15 cellular contexts compared by ENCODE assay signal in the genomic region with DNA sequence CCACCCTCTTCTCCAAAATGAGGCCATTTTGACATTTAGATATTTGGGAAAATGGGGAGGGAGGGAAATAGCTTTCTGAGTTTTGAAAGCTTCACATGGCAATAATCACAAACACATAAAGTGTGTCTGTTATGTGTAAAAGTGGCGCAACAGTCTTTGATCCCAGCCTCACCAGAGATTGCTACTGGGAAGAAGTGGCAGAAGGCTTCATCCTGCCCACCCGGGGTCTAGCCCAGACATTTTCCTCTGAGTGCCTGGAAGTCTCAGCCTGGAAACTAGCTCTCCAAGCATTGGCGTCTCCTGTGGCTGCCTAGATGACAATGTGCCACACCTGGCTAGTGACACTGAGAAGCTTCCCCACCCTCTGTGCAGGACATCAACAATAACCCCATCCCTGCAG. TPM values are rescaled to one million over a fixed set of nuclear protein-coding genes. Genes with fewer than 3 reads are reported as not detected.
A peak's percentile ranks its signal among the peaks of the same experiment; 100 is the strongest.
DNase-seq lines count a peak whose midpoint lies in the region; ATAC-seq and TF ChIP-seq lines count a peak whose summit lies in the region.
"Had no signal": no experiment of that assay in that cellular context is flagged by ENCODE, and none has a peak within 500 bp of the region (broad histone marks: within the 10 kb centered on the region; RNA-seq: fewer than 3 reads in every experiment).

No MANE protein-coding gene starts in this region.

- POLR2A ChIA-PET in CD4-positive, alpha-beta memory T cell (lab: Charles Lee; ENCODE audit: partially characterized antibody) = interaction anchor here (1.6 to 14.7 kb wide), 9 partner anchors 7 to 218 kb away, joined by 3 to 435 read pairs (median 134); a partner anchor contains a TSS

- ATAC-seq in natural killer cell = no peak
- no peak for ATAC-seq in GM19324 (IDR thresholded peaks at IDR 0.05; ENCODE audit: low FRiP score, unreplicated experiment)

- H3K9ac ChIP-seq in BLaER1 = no peak overlapping the region
- H3K9ac ChIP-seq: GM23248 had no signal

- H3K36me3 Mint-ChIP-seq in CD4-positive, alpha-beta memory T cell = peaks cover 5 to 25% of the 10 kb centered on the region in 2 donors
- H3K36me3 Mint-ChIP-seq in activated naive CD8-positive, alpha-beta T cell = peaks cover 3% of the 10 kb centered on the region
- H3K36me3 Mint-ChIP-seq in natural killer cell = no peaks in the 10 kb centered on the region

- H3K9me3 ChIP-seq in BLaER1 = no peaks in the 10 kb centered on the region
- H3K9me3 ChIP-seq in CD4-positive, alpha-beta memory T cell (ENCODE audit: control insufficient read depth in 1 of 2, low read length in 2 of 2) = no peaks in the 10 kb centered on the region
- H3K9me3 ChIP-seq: Peyer's patch, stomach had no signal

- CTCF ChIA-PET in CD4-positive, alpha-beta memory T cell (lab: Charles Lee; ENCODE audit: partially characterized antibody) = interaction anchor here (0.9 to 19.3 kb wide), 10 partner anchors 9 to 482 kb away, joined by 3 to 296 read pairs (median 6); no protein-coding TSS in a partner anchor

- peaks cover 0 to 4% (median 0%) of the 10 kb centered on the region in 8 donors for H3K9me3 Mint-ChIP-seq in CD4-positive, alpha-beta memory T cell
- H3K9me3 Mint-ChIP-seq in activated naive CD8-positive, alpha-beta T cell (ENCODE audit: low read depth) = no peaks in the 10 kb centered on the region
- H3K9me3 Mint-ChIP-seq in natural killer cell = no peaks in the 10 kb centered on the region

- peaks cover 16% of the 10 kb centered on the region; the same call in 1 of the 2 replicates for H3K27me3 ChIP-seq in BLaER1
- H3K27me3 ChIP-seq in CD4-positive, alpha-beta memory T cell (ENCODE audit: insufficient read depth, low read length) = no peaks in the 10 kb centered on the region
- H3K27me3 ChIP-seq: Peyer's patch had no signal

- 0 out of 2 replicates have a peak overlapping the region, but pooled peaks have one; percentile 100 for H3K4me2 ChIP-seq in BLaER1

- peak overlapping the region; percentile 61 to 97 (median 90) for H3K4me3 Mint-ChIP-seq in CD4-positive, alpha-beta memory T cell
- peak overlapping the region; percentile 90 for H3K4me3 Mint-ChIP-seq in activated naive CD8-positive, alpha-beta T cell
- peak overlapping the region; percentile 82 for H3K4me3 Mint-ChIP-seq in natural killer cell

- TF ChIP-seq CTCF in natural killer cell (IDR thresholded peaks at IDR 0.05) = no peak

- peaks cover 19% of the 10 kb centered on the region for H4K20me1 ChIP-seq in BLaER1

- in situ Hi-C loops in KBM-7 (cut with MboI; ENCODE audit: low pct_unique_long_range_greater_than_20kb, low sequenced_read_pairs) = no loop called here

- H3K4me3 ChIP-seq in BLaER1 = no peak overlapping the region
- no peak overlapping the region for H3K4me3 ChIP-seq in CD4-positive, alpha-beta memory T cell (ENCODE audit: low read length in 2 of 2)
- H3K4me3 ChIP-seq: GM23248 had no signal

- intact Hi-C loops in CD4-positive, alpha-beta memory T cell (cut with micrococcal nuclease) = no loop called here
- intact Hi-C loops in natural killer cell (cut with micrococcal nuclease) = loop anchor here (5.0 to 10.0 kb wide), 2 partner anchors 63 to 1215 kb away; no protein-coding TSS in a partner anchor

- peak overlapping the region; percentile 85 to 93 (median 90) for H3K27ac Mint-ChIP-seq in CD4-positive, alpha-beta memory T cell
- H3K27ac Mint-ChIP-seq in activated naive CD8-positive, alpha-beta T cell = peak overlapping the region; percentile 74
- peak overlapping the region; percentile 85 to 93 for H3K27ac Mint-ChIP-seq in natural killer cell

- peaks cover 4% of the 10 kb centered on the region for H3K36me3 ChIP-seq in BLaER1
- H3K36me3 ChIP-seq in CD4-positive, alpha-beta memory T cell (ENCODE audit: insufficient read depth, low read length) = no peaks in the 10 kb centered on the region
- H3K36me3 ChIP-seq: Peyer's patch, stomach had no signal

- no peak for DNase-seq in CD4-positive, alpha-beta memory T cell
- DNase-seq in natural killer cell (no peak), AG08395 (ENCODE audit: low spot score) (no peak), NCI-H526 treated with DMSO at 0.1 percent for 48 hours (lab: John Stamatoyannopoulos, UW) (no peak), KBM-7 (no peak)
- DNase-seq: activated naive CD4-positive, alpha-beta T cell treated with Interleukin-2 at 50 U/mL for 16 hours; cerebellar nuclear complex; GM23248; NCI-H2107; NCI-H774; Peyer's patch; stomach had no signal

- H3K4me1 Mint-ChIP-seq in CD4-positive, alpha-beta memory T cell = peaks cover 40 to 76% (median 57%) of the 10 kb centered on the region in 4 donors
- peaks cover 72% of the 10 kb centered on the region for H3K4me1 Mint-ChIP-seq in activated naive CD8-positive, alpha-beta T cell (ENCODE audit: low read depth)
- H3K4me1 Mint-ChIP-seq in natural killer cell = peaks cover 58 to 75% of the 10 kb centered on the region in 2 donors

- H3K4me1 ChIP-seq in BLaER1 = peaks cover 44% of the 10 kb centered on the region
- peaks cover 64% of the 10 kb centered on the region for H3K4me1 ChIP-seq in CD4-positive, alpha-beta memory T cell (ENCODE audit: insufficient read depth, low read length)

- H3K27me3 Mint-ChIP-seq in CD4-positive, alpha-beta memory T cell = no peaks in the 10 kb centered on the region
- no peaks in the 10 kb centered on the region for H3K27me3 Mint-ChIP-seq in activated naive CD8-positive, alpha-beta T cell
- H3K27me3 Mint-ChIP-seq in natural killer cell (ENCODE audit: low read depth in 2 of 2) = no peaks in the 10 kb centered on the region

- H3K27ac ChIP-seq in BLaER1 = no peak overlapping the region
- no peak overlapping the region for H3K27ac ChIP-seq in CD4-positive, alpha-beta memory T cell (ENCODE audit: low read depth, low read length)
- H3K27ac ChIP-seq: GM23248 had no signal

RNA-seq across cellular contexts. Expression of a gene that starts 1.7 kb away (rescaled TPM):
- total RNA-seq in CD4-positive, alpha-beta memory T cell = 100 to 1,000 TPM; 335 to 364 TPM
- polyA plus RNA-seq in CD4-positive, alpha-beta memory T cell = 100 to 1,000 TPM; 119 to 136 TPM
- total RNA-seq in natural killer cell = 100 to 1,000 TPM; 157 to 197 (median 158) TPM
